Comparison of ENCODE assay signal across 1 cellular context in the genomic region with DNA sequence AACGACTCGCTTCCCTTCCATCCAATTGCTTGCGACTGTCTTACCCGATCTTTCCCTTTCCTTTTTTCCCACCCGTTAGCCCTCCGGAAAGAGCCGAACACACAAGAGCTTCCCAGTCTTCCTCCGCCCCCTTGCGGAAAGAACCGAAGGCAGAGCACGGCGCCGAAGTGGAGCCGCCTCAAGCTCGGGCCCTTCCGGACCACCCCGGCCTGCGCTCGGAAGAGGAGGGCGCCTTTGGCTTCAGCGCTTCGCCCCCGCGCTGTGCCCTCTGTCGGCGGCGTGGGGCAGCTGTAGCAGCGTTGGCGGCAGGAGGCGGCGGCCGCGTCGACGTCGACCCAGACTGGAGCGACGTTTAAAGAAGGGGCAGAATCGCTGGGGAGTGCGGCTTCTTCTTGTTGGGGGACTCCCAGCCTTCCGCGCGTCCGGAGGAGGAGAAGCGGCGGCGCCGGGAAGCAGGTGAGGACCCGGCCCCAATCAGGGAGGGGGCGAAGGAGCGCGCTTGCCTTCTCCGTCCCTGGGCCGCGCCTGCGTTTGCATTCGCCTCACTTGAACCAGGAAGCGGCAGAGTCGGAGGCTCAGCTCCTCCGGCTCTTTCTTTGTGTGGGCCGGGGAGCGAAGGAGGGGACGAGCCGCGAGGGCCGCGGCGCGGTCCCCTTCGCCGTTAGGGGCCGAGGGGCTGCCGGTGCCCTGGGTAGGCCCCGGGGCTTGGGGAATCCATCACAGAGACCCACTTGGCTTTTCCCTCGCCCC.
A peak's percentile ranks its signal among the peaks of the same experiment; 100 is the strongest.
TF ChIP-seq lines count a peak whose summit lies in the region.

ZBTB33 (plus strand) TSS at position 291 of the 750 bp plus-strand sequence. CDS start 2,604 bp downstream, outside the sequence.

TF ChIP-seq in HepG2, 621 proteins besides CTCF, POLR2A, EP300 and RAD21 (continued from another document and continues in another):
- TF ChIP-seq, protein P1, sequence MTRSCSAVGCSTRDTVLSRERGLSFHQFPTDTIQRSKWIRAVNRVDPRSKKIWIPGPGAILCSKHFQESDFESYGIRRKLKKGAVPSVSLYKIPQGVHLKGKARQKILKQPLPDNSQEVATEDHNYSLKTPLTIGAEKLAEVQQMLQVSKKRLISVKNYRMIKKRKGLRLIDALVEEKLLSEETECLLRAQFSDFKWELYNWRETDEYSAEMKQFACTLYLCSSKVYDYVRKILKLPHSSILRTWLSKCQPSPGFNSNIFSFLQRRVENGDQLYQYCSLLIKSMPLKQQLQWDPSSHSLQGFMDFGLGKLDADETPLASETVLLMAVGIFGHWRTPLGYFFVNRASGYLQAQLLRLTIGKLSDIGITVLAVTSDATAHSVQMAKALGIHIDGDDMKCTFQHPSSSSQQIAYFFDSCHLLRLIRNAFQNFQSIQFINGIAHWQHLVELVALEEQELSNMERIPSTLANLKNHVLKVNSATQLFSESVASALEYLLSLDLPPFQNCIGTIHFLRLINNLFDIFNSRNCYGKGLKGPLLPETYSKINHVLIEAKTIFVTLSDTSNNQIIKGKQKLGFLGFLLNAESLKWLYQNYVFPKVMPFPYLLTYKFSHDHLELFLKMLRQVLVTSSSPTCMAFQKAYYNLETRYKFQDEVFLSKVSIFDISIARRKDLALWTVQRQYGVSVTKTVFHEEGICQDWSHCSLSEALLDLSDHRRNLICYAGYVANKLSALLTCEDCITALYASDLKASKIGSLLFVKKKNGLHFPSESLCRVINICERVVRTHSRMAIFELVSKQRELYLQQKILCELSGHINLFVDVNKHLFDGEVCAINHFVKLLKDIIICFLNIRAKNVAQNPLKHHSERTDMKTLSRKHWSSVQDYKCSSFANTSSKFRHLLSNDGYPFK (CRISPR knock-in tag; IDR thresholded peaks at IDR 0.05; ENCODE audit: borderline replicate concordance): peak; percentile 37; the same call in 1 of the 2 replicates
- TF ChIP-seq ZNF709 (CRISPR knock-in tag; IDR thresholded peaks at IDR 0.05) (0 out of 2 replicates have a peak, but pooled peaks have one; percentile 37), SMARCC2 (IDR thresholded peaks at IDR 0.05) (no peak), ZFX (CRISPR knock-in tag; IDR thresholded peaks at IDR 0.05; ENCODE audit: low read depth) (peak; percentile 83), EZH2 (conservative IDR thresholded peaks at IDR 0.05; ENCODE audit: low read depth, low read length) (no peak), ZNF782 (CRISPR knock-in tag; IDR thresholded peaks at IDR 0.05; ENCODE audit: borderline replicate concordance) (peak; percentile 62; the same call in 1 of the 2 replicates), KDM5A (IDR thresholded peaks at IDR 0.05; ENCODE audit: borderline replicate concordance, low read length) (no peak), ISL2 (CRISPR knock-in tag; IDR thresholded peaks at IDR 0.05) (no peak), ZNF777 (CRISPR knock-in tag; IDR thresholded peaks at IDR 0.05) (peak; percentile 59; the same call in 1 of the 2 replicates), DMAP1 (CRISPR knock-in tag; IDR thresholded peaks at IDR 0.05) (no peak), THAP11 (CRISPR knock-in tag; IDR thresholded peaks at IDR 0.05) (peak; percentile 57), NKX3-1 (CRISPR knock-in tag; IDR thresholded peaks at IDR 0.05) (0 out of 2 replicates have a peak, but pooled peaks have one; percentile 56), MYPOP (CRISPR knock-in tag; IDR thresholded peaks at IDR 0.05) (peak; percentile 76; the same call in 1 of the 2 replicates), HES4 (CRISPR knock-in tag; IDR thresholded peaks at IDR 0.05; ENCODE audit: borderline replicate concordance) (no peak), ZNF766 (CRISPR knock-in tag; IDR thresholded peaks at IDR 0.05; ENCODE audit: borderline replicate concordance) (no peak), POLR2AphosphoS2 (IDR thresholded peaks at IDR 0.05; ENCODE audit: low read depth, low read length) (no peak), GABPA (IDR thresholded peaks at IDR 0.05; ENCODE audit: low read depth, low read length) (no peak), GABPA (CRISPR knock-in tag; IDR thresholded peaks at IDR 0.05; ENCODE audit: low read depth) (peak; percentile 35; the same call in 1 of the 2 replicates), SIX1 (CRISPR knock-in tag; IDR thresholded peaks at IDR 0.05; ENCODE audit: borderline replicate concordance) (no peak), ZMYM2 (CRISPR knock-in tag; IDR thresholded peaks at IDR 0.05) (no peak), ZSCAN20 (CRISPR knock-in tag; IDR thresholded peaks at IDR 0.05; ENCODE audit: borderline replicate concordance) (no peak), PHF21A (CRISPR knock-in tag; IDR thresholded peaks at IDR 0.05) (no peak), HNRNPL (IDR thresholded peaks at IDR 0.05; ENCODE audit: low read depth, low read length) (0 out of 2 replicates have a peak, but pooled peaks have one; percentile 18), NR1H2 (CRISPR knock-in tag; IDR thresholded peaks at IDR 0.05; ENCODE audit: borderline replicate concordance, low read depth) (no peak), KDM2A (CRISPR knock-in tag; IDR thresholded peaks at IDR 0.05; ENCODE audit: borderline replicate concordance, low read depth) (peak; percentile 90), NFATC3 (CRISPR knock-in tag; IDR thresholded peaks at IDR 0.05) (no peak), ZNF207 (IDR thresholded peaks at IDR 0.05; ENCODE audit: borderline replicate concordance) (no peak), CC2D1A (CRISPR knock-in tag; IDR thresholded peaks at IDR 0.05) (no peak), KAT8 (CRISPR knock-in tag; IDR thresholded peaks at IDR 0.05) (peak; percentile 61), ETV6 (CRISPR knock-in tag; conservative IDR thresholded peaks at IDR 0.05) (no peak), FOXC1 (CRISPR knock-in tag; IDR thresholded peaks at IDR 0.05; ENCODE audit: borderline replicate concordance) (no peak), KAT7 (CRISPR knock-in tag; IDR thresholded peaks at IDR 0.05; ENCODE audit: borderline replicate concordance) (no peak), MEF2D (CRISPR knock-in tag; IDR thresholded peaks at IDR 0.05) (peak; percentile 36; the same call in 1 of the 2 replicates), ZNF563 (CRISPR knock-in tag; IDR thresholded peaks at IDR 0.05) (0 out of 2 replicates have a peak, but pooled peaks have one; percentile 36), ATF7 (IDR thresholded peaks at IDR 0.05) (no peak), ATF7 (CRISPR knock-in tag; IDR thresholded peaks at IDR 0.05) (no peak), MED8 (CRISPR knock-in tag; IDR thresholded peaks at IDR 0.05; ENCODE audit: insufficient replicate concordance) (peak; percentile 39), ATF4 (CRISPR knock-in tag; IDR thresholded peaks at IDR 0.05) (no peak), ZMAT3 (CRISPR knock-in tag; conservative IDR thresholded peaks at IDR 0.05) (peak; percentile 22; the same call in 1 of the 2 replicates), ZFAT (CRISPR knock-in tag; conservative IDR thresholded peaks at IDR 0.05) (no peak), TFAP4 (IDR thresholded peaks at IDR 0.05; ENCODE audit: borderline replicate concordance, low read depth) (no peak; the same call in 1 of the 2 replicates), JUN (CRISPR knock-in tag; IDR thresholded peaks at IDR 0.05) (no peak), SOX13 (IDR thresholded peaks at IDR 0.05) (no peak), SOX13 (CRISPR knock-in tag; conservative IDR thresholded peaks at IDR 0.05 in 1 of 2, IDR thresholded peaks at IDR 0.05 in 1 of 2) (no peak; a peak in 1 of 4 replicates), CBX1 (IDR thresholded peaks at IDR 0.05; ENCODE audit: low read depth) (no peak), SALL2 (CRISPR knock-in tag; IDR thresholded peaks at IDR 0.05) (0 out of 2 replicates have a peak, but pooled peaks have one; percentile 33)
- TF ChIP-seq, protein P2, sequence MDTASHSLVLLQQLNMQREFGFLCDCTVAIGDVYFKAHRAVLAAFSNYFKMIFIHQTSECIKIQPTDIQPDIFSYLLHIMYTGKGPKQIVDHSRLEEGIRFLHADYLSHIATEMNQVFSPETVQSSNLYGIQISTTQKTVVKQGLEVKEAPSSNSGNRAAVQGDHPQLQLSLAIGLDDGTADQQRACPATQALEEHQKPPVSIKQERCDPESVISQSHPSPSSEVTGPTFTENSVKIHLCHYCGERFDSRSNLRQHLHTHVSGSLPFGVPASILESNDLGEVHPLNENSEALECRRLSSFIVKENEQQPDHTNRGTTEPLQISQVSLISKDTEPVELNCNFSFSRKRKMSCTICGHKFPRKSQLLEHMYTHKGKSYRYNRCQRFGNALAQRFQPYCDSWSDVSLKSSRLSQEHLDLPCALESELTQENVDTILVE (CRISPR knock-in tag; IDR thresholded peaks at IDR 0.05): no peak
- TF ChIP-seq, protein P3, sequence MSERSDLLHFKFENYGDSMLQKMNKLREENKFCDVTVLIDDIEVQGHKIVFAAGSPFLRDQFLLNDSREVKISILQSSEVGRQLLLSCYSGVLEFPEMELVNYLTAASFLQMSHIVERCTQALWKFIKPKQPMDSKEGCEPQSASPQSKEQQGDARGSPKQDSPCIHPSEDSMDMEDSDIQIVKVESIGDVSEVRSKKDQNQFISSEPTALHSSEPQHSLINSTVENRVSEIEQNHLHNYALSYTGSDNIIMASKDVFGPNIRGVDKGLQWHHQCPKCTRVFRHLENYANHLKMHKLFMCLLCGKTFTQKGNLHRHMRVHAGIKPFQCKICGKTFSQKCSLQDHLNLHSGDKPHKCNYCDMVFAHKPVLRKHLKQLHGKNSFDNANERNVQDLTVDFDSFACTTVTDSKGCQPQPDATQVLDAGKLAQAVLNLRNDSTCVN (CRISPR knock-in tag; IDR thresholded peaks at IDR 0.05; ENCODE audit: borderline replicate concordance): no peak
- TF ChIP-seq, protein P4, sequence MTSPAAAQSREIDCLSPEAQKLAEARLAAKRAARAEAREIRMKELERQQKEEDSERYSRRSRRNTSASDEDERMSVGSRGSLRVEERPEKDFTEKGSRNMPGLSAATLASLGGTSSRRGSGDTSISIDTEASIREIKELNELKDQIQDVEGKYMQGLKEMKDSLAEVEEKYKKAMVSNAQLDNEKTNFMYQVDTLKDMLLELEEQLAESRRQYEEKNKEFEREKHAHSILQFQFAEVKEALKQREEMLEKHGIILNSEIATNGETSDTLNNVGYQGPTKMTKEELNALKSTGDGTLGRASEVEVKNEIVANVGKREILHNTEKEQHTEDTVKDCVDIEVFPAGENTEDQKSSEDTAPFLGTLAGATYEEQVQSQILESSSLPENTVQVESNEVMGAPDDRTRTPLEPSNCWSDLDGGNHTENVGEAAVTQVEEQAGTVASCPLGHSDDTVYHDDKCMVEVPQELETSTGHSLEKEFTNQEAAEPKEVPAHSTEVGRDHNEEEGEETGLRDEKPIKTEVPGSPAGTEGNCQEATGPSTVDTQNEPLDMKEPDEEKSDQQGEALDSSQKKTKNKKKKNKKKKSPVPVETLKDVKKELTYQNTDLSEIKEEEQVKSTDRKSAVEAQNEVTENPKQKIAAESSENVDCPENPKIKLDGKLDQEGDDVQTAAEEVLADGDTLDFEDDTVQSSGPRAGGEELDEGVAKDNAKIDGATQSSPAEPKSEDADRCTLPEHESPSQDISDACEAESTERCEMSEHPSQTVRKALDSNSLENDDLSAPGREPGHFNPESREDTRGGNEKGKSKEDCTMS (CRISPR knock-in tag; conservative IDR thresholded peaks at IDR 0.05): no peak
- TF ChIP-seq, protein P5, sequence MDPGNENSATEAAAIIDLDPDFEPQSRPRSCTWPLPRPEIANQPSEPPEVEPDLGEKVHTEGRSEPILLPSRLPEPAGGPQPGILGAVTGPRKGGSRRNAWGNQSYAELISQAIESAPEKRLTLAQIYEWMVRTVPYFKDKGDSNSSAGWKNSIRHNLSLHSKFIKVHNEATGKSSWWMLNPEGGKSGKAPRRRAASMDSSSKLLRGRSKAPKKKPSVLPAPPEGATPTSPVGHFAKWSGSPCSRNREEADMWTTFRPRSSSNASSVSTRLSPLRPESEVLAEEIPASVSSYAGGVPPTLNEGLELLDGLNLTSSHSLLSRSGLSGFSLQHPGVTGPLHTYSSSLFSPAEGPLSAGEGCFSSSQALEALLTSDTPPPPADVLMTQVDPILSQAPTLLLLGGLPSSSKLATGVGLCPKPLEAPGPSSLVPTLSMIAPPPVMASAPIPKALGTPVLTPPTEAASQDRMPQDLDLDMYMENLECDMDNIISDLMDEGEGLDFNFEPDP (CRISPR knock-in tag; conservative IDR thresholded peaks at IDR 0.05): no peak
- TF ChIP-seq, protein P6, sequence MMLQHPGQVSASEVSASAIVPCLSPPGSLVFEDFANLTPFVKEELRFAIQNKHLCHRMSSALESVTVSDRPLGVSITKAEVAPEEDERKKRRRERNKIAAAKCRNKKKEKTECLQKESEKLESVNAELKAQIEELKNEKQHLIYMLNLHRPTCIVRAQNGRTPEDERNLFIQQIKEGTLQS (CRISPR knock-in tag; IDR thresholded peaks at IDR 0.05): no peak
- TF ChIP-seq, protein P7, sequence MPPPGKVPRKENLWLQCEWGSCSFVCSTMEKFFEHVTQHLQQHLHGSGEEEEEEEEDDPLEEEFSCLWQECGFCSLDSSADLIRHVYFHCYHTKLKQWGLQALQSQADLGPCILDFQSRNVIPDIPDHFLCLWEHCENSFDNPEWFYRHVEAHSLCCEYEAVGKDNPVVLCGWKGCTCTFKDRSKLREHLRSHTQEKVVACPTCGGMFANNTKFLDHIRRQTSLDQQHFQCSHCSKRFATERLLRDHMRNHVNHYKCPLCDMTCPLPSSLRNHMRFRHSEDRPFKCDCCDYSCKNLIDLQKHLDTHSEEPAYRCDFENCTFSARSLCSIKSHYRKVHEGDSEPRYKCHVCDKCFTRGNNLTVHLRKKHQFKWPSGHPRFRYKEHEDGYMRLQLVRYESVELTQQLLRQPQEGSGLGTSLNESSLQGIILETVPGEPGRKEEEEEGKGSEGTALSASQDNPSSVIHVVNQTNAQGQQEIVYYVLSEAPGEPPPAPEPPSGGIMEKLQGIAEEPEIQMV (CRISPR knock-in tag; IDR thresholded peaks at IDR 0.05; ENCODE audit: low read depth): no peak
